20 cellular contexts compared by ENCODE assay signal in the genomic region with DNA sequence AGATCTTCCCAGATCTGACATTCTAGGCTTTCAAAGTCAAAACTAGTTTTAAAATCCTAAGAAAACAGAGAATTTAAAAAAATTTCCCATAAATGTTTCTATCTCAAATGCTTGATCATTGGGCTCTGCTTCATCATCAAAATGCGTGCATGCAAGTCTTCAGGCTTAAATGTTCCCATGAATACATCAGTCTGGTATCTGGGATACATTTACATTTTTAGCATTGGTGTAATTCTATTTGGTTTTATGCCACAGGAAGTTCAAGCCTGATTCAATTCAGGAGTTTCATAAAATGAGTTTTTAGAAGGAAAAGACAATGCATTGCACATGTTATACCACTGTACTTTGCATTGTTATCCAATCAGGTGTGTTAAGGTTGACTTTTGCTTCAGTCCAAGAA.
A peak's percentile ranks its signal among the peaks of the same experiment; 100 is the strongest.
DNase-seq lines count a peak whose midpoint lies in the region; ATAC-seq and TF ChIP-seq lines count a peak whose summit lies in the region.
"Had no signal": no experiment of that assay in that cellular context is flagged by ENCODE, and none has a peak within 500 bp of the region (broad histone marks: within the 10 kb centered on the region; RNA-seq: fewer than 3 reads in every experiment).

No MANE protein-coding gene starts in this region.

- H3K36me3 ChIP-seq in BJ (ENCODE audit: control insufficient read depth, insufficient read depth, low read length) (no peaks in the 10 kb centered on the region), upper lobe of left lung (no peaks in the 10 kb centered on the region), left lung (no peaks in the 10 kb centered on the region)
- H3K36me3 ChIP-seq: sigmoid colon had no signal

- 63 to 100% methylated on average over 1 of the region's 1 CpG for WGBS in upper lobe of left lung, 2 donors

- H3K4me3 ChIP-seq in BJ (ENCODE audit: low read depth, low read length) (no peak overlapping the region), skeletal muscle cell (ENCODE audit: low read depth, low read length) (no peak overlapping the region), upper lobe of left lung (no peak overlapping the region), left lung (no peak overlapping the region)
- H3K4me3 ChIP-seq: sigmoid colon had no signal

- no peak for TF ChIP-seq EP300 in upper lobe of left lung (IDR thresholded peaks at IDR 0.05)

- TF ChIP-seq POLR2A in upper lobe of left lung (IDR thresholded peaks at IDR 0.05), result no peak

- CTCF ChIA-PET in BJ (lab: Yijun Ruan, JAX), result no interaction called here

- intact Hi-C loops in left lung (cut with DNase I), result no loop called here

- H3K9me3 ChIP-seq in upper lobe of left lung, result no peaks in the 10 kb centered on the region
- H3K9me3 ChIP-seq in left lung, result no peaks in the 10 kb centered on the region
- H3K9me3 ChIP-seq: sigmoid colon had no signal

- ATAC-seq in SK-N-SH treated with all-trans-retinoic acid at 6 μM for 48 hours (peak; percentile 23; the same call in 1 of the 3 replicates), upper lobe of left lung (ENCODE audit: low FRiP score in 2 of 2) (no peak), left lung (no peak)
- ATAC-seq: activated CD4-positive, alpha-beta T cell treated with anti-CD3 and anti-CD28 coated beads for 36 hours; activated naive CD4-positive, alpha-beta T cell treated with anti-CD3 and anti-CD28 coated beads, Interleukin-2, amount 50 U/mL, for 72 hours; HepG2; natural killer cell treated with Interleukin-12 subunit alpha and Interleukin-12 subunit beta and Interleukin-15 and Interleukin-18, amount 100 ng/mL, for 72 hours; stimulated activated naive B cell treated with anti-CD40 and anti-IgM and Interleukin-4, amounts not matched to agents 10 μg/mL and 1 μg/mL and 100 μg/mL, for 72 hours had no signal

- H3K27me3 ChIP-seq in BJ (ENCODE audit: control insufficient read depth, insufficient read depth, low read length) (no peaks in the 10 kb centered on the region), upper lobe of left lung (no peaks in the 10 kb centered on the region), left lung (no peaks in the 10 kb centered on the region)
- H3K27me3 ChIP-seq: sigmoid colon had no signal

- H3K27ac ChIP-seq in upper lobe of left lung, result no peak overlapping the region
- H3K27ac ChIP-seq in left lung, result no peak overlapping the region
- H3K27ac ChIP-seq: parathyroid adenoma, RWPE1, sigmoid colon had no signal

- DNase-seq in BJ (ENCODE audit: low read depth) (peak; percentile 88), fibroblast of gingiva (ENCODE audit: low read depth) (peak; percentile 56), skeletal muscle cell (ENCODE audit: low read depth) (peak; percentile 71), HT-29 (ENCODE audit: low spot score) (no peak), upper lobe of left lung (no peak), NCI-H510A (lab: John Stamatoyannopoulos, UW) (no peak), left lung (no peak)
- DNase-seq: activated CD4-positive, alpha-beta T cell treated with anti-CD3 and anti-CD28 coated beads for 36 hours; COR-L47; NCI-H1417 treated with DMSO at 0.1 percent for 48 hours; sigmoid colon; stimulated activated CD4-positive, alpha-beta T cell treated with anti-CD3 and anti-CD28 coated beads, Interleukin-1b, Interleukin-23, amount 100 ng/mL, for 48 hours; stimulated activated naive B cell treated with anti-CD40 and anti-IgM and Interleukin-4, amounts not matched to agents 10 μg/mL and 1 μg/mL and 100 μg/mL, for 72 hours; SW 1271 had no signal

- POLR2A ChIA-PET in BJ (lab: Charles Lee), result no interaction called here

- TF ChIP-seq CTCF in BJ (IDR thresholded peaks at IDR 0.05; ENCODE audit: insufficient read depth, low read depth, low read length), result no peak
- no peak for TF ChIP-seq CTCF in upper lobe of left lung (IDR thresholded peaks at IDR 0.05)
- no peak for TF ChIP-seq CTCF in left lung (IDR thresholded peaks at IDR 0.05)

- H3K4me1 ChIP-seq in upper lobe of left lung (no peaks in the 10 kb centered on the region), left lung (peaks cover 0 to 7% of the 10 kb centered on the region in 2 donors)
- H3K4me1 ChIP-seq: parathyroid adenoma had no signal

TF ChIP-seq in SK-N-SH treated with all-trans-retinoic acid at 6 μM for 48 hours, 23 proteins besides CTCF, POLR2A, EP300 and RAD21:
- no peak for TF ChIP-seq ARNTL (CRISPR knock-in tag; IDR thresholded peaks at IDR 0.05; ENCODE audit: borderline replicate concordance, low read depth)
- no peak for TF ChIP-seq TCF4 (CRISPR knock-in tag; IDR thresholded peaks at IDR 0.05; ENCODE audit: borderline replicate concordance)
- TF ChIP-seq ISL1 (CRISPR knock-in tag; IDR thresholded peaks at IDR 0.05), result no peak
- no peak for TF ChIP-seq OSR1 (CRISPR knock-in tag; IDR thresholded peaks at IDR 0.05)
- no peak for TF ChIP-seq ZC3H10 (CRISPR knock-in tag; IDR thresholded peaks at IDR 0.05)
- TF ChIP-seq, protein P1, sequence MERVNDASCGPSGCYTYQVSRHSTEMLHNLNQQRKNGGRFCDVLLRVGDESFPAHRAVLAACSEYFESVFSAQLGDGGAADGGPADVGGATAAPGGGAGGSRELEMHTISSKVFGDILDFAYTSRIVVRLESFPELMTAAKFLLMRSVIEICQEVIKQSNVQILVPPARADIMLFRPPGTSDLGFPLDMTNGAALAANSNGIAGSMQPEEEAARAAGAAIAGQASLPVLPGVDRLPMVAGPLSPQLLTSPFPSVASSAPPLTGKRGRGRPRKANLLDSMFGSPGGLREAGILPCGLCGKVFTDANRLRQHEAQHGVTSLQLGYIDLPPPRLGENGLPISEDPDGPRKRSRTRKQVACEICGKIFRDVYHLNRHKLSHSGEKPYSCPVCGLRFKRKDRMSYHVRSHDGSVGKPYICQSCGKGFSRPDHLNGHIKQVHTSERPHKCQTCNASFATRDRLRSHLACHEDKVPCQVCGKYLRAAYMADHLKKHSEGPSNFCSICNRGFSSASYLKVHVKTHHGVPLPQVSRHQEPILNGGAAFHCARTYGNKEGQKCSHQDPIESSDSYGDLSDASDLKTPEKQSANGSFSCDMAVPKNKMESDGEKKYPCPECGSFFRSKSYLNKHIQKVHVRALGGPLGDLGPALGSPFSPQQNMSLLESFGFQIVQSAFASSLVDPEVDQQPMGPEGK (CRISPR knock-in tag; IDR thresholded peaks at IDR 0.05; ENCODE audit: borderline replicate concordance), result no peak
- no peak for TF ChIP-seq CSDC2 (CRISPR knock-in tag; IDR thresholded peaks at IDR 0.05)
- no peak for TF ChIP-seq POU6F1 (CRISPR knock-in tag; IDR thresholded peaks at IDR 0.05; ENCODE audit: borderline replicate concordance, low read depth)
- no peak for TF ChIP-seq ZNF8 (CRISPR knock-in tag; IDR thresholded peaks at IDR 0.05)
- TF ChIP-seq GLIS3 (CRISPR knock-in tag; IDR thresholded peaks at IDR 0.05), result no peak
- TF ChIP-seq ESRRG (CRISPR knock-in tag; IDR thresholded peaks at IDR 0.05), result no peak
- TF ChIP-seq TOX (CRISPR knock-in tag; IDR thresholded peaks at IDR 0.05; ENCODE audit: borderline replicate concordance), result no peak
- no peak for TF ChIP-seq ZNF70 (CRISPR knock-in tag; IDR thresholded peaks at IDR 0.05)
- no peak for TF ChIP-seq ZFP3 (CRISPR knock-in tag; IDR thresholded peaks at IDR 0.05)
- no peak for TF ChIP-seq RARB (CRISPR knock-in tag; IDR thresholded peaks at IDR 0.05)
- TF ChIP-seq BACH2 (CRISPR knock-in tag; IDR thresholded peaks at IDR 0.05; ENCODE audit: borderline replicate concordance), result no peak
- TF ChIP-seq CREB5 (CRISPR knock-in tag; IDR thresholded peaks at IDR 0.05; ENCODE audit: low read depth), result no peak

Comparison
In these comparisons a context has a peak if more than half of its experiments do, and no peak if none do; other contexts are left out.
1. DNase-seq: peak in BJ (single experiment), fibroblast of gingiva (single experiment) and skeletal muscle cell (single experiment); none in HT-29 (single experiment), upper lobe of left lung (0 of 2), NCI-H510A (single experiment) and left lung (0 of 2).